In genomic region chr5:138934971-138935370, GRCh38 we compare ENCODE assay signal across 25 cellular contexts. TPM values are rescaled to one million over a fixed set of nuclear protein-coding genes. Genes with fewer than 3 reads are reported as not detected.
"Had no signal": no experiment of that assay in that cellular context is flagged by ENCODE, and none has a peak within 500 bp of the region (broad histone marks: within the 10 kb centered on the region; RNA-seq: fewer than 3 reads in every experiment).

No MANE protein-coding gene starts in this region.

- H3K27ac ChIP-seq: Peyer's patch, SJSA1 had no signal

- H3K27me3 Mint-ChIP-seq: activated CD8-positive, alpha-beta T cell treated with anti-CD3 and anti-CD28 coated beads for 36 hours; activated naive CD4-positive, alpha-beta T cell treated with anti-CD3 and anti-CD28 coated beads, Interleukin-2, amount 50 U/mL, for 24 hours had no signal

- H3K4me1 ChIP-seq: Peyer's patch, SJSA1 had no signal

- H3K27ac Mint-ChIP-seq: activated CD8-positive, alpha-beta T cell treated with anti-CD3 and anti-CD28 coated beads for 36 hours; activated naive CD4-positive, alpha-beta T cell treated with anti-CD3 and anti-CD28 coated beads, Interleukin-2, amount 50 U/mL, for 24 hours; T-helper 1 cell treated with Interleukin-12 subunit alpha and Interleukin-12 subunit beta and Interleukin-4 antibody, amounts not matched to agents 30 μg/mL and 1 μg/mL, for 36 hours had no signal

- H3K4me1 Mint-ChIP-seq: activated naive CD4-positive, alpha-beta T cell treated with anti-CD3 and anti-CD28 coated beads, Interleukin-2, amount 50 U/mL, for 24 hours had no signal

- H3K4me3 ChIP-seq: Peyer's patch, SJSA1 had no signal

- H3K9me3 Mint-ChIP-seq: activated CD8-positive, alpha-beta T cell treated with anti-CD3 and anti-CD28 coated beads for 36 hours; activated naive CD4-positive, alpha-beta T cell treated with anti-CD3 and anti-CD28 coated beads, Interleukin-2, amount 50 U/mL, for 24 hours; T-helper 1 cell treated with Interleukin-12 subunit alpha and Interleukin-12 subunit beta and Interleukin-4 antibody, amounts not matched to agents 30 μg/mL and 1 μg/mL, for 36 hours had no signal

- H3K27me3 ChIP-seq: Peyer's patch, SJSA1 had no signal

- ATAC-seq: activated CD4-positive, CD25-positive, alpha-beta regulatory T cell treated with anti-CD3 and anti-CD28 coated beads, Interleukin-2, amount 50 U/mL, for 24 hours; activated CD8-positive, alpha-beta T cell treated with anti-CD3 and anti-CD28 coated beads for 36 hours had no signal

- H3K9me3 ChIP-seq: Peyer's patch, SJSA1 had no signal

- DNase-seq: activated CD4-positive, alpha-beta T cell treated with anti-CD3 and anti-CD28 coated beads for 4 hours; activated CD8-positive, alpha-beta memory T cell treated with anti-CD3 and anti-CD28 coated beads, Interleukin-2, amount 50 U/mL, for 4 hours; activated CD8-positive, alpha-beta T cell treated with anti-CD3 and anti-CD28 coated beads for 36 hours; activated naive CD4-positive, alpha-beta T cell; activated T-cell treated with anti-CD3 and anti-CD28 coated beads, Interleukin-2, amount 50 U/mL, for 1 hour; aorta; KBM-7; NCI-H1092 treated with DMSO at 0.1 percent for 48 hours; NCI-H1417 treated with DMSO at 0.1 percent for 48 hours; NCI-H1694; NCI-H2029; NCI-H2107; NCI-H2171 treated with DMSO at 0.1 percent for 48 hours; NCI-H226; NCI-H510A; NCI-H526 treated with DMSO at 0.1 percent for 48 hours; NK-92 treated with Interleukin-12 subunit alpha and Interleukin-12 subunit beta, amount 100 ng/mL, for 24 hours; Peyer's patch; SHP77 had no signal

- H3K4me3 Mint-ChIP-seq: activated CD8-positive, alpha-beta T cell treated with anti-CD3 and anti-CD28 coated beads for 36 hours; activated naive CD4-positive, alpha-beta T cell treated with anti-CD3 and anti-CD28 coated beads, Interleukin-2, amount 50 U/mL, for 24 hours; T-helper 1 cell treated with Interleukin-12 subunit alpha and Interleukin-12 subunit beta and Interleukin-4 antibody, amounts not matched to agents 30 μg/mL and 1 μg/mL, for 36 hours had no signal

- H3K36me3 Mint-ChIP-seq: activated naive CD4-positive, alpha-beta T cell treated with anti-CD3 and anti-CD28 coated beads, Interleukin-2, amount 50 U/mL, for 24 hours had no signal

RNA-seq across cellular contexts. Expression of gene LRRTM2, which starts 59.8 kb away (rescaled TPM):
- total RNA-seq: activated CD8-positive, alpha-beta T cell treated with anti-CD3 and anti-CD28 coated beads for 36 hours; bronchial epithelial cell; M059J had no signal
